Comparison of ENCODE assay signal across 8 cellular contexts in genomic region chr6:5003604-5004372, GRCh38. TPM values are rescaled to one million over a fixed set of nuclear protein-coding genes. Genes with fewer than 3 reads are reported as not detected.
DNase-seq lines count a peak whose midpoint lies in the region; ATAC-seq and TF ChIP-seq lines count a peak whose summit lies in the region.

RPP40 (minus strand) TSS chr6:5004037; CDS start chr6:5004002, 35 bp downstream.

- peaks cover 0 to 7% of the 10 kb centered on the region in 2 donors for H3K4me1 ChIP-seq in left lung

- no peaks in the 10 kb centered on the region for H3K27me3 ChIP-seq in left lung

- peak; percentile 81 to 99 (median 96) for DNase-seq in C1 segment of cervical spinal cord (lab: John Stamatoyannopoulos, UW)
- peak; percentile 93 to 98 for DNase-seq in NCI-H526 (lab: John Stamatoyannopoulos, UW)
- DNase-seq in activated CD4-positive, alpha-beta T cell treated with anti-CD3 and anti-CD28 coated beads, Interleukin-2, amount 50 U/mL, for 1 hour, result peak; percentile 99
- peak; percentile 97 to 99 for DNase-seq in left lung
- peak; percentile 95 to 98 for DNase-seq in stimulated activated CD4-positive, alpha-beta T cell treated with anti-CD3 and anti-CD28 coated beads, Interleukin-2, amount 100 ng/mL, for 48 hours

- H3K27me3 Mint-ChIP-seq in dendritic cell treated with granulocyte-macrophage colony-stimulating factor and Interleukin-4, amounts not matched to agents 40 ng/mL and 50 ng/mL, for 4 days, result no peaks in the 10 kb centered on the region

- H3K36me3 Mint-ChIP-seq in dendritic cell treated with granulocyte-macrophage colony-stimulating factor and Interleukin-4, amounts not matched to agents 40 ng/mL and 50 ng/mL, for 4 days (ENCODE audit: low read depth), result peaks cover 11% of the 10 kb centered on the region

- H3K27ac ChIP-seq in left lung, result peak within 1 kb of the TSS; percentile 80 to 91

- no peaks in the 10 kb centered on the region for H3K9me3 Mint-ChIP-seq in dendritic cell treated with granulocyte-macrophage colony-stimulating factor and Interleukin-4, amounts not matched to agents 40 ng/mL and 50 ng/mL, for 4 days

- peak; percentile 85 to 91 for TF ChIP-seq CTCF in left lung (IDR thresholded peaks at IDR 0.05)

- no peaks in the 10 kb centered on the region for H3K9me3 ChIP-seq in left lung

- H3K4me1 Mint-ChIP-seq in dendritic cell treated with granulocyte-macrophage colony-stimulating factor and Interleukin-4, amounts not matched to agents 40 ng/mL and 50 ng/mL, for 4 days (ENCODE audit: low read depth), result no peaks in the 10 kb centered on the region

- peak within 1 kb of the TSS; percentile 91 for H3K4me3 Mint-ChIP-seq in dendritic cell treated with granulocyte-macrophage colony-stimulating factor and Interleukin-4, amounts not matched to agents 40 ng/mL and 50 ng/mL, for 4 days

- peak within 1 kb of the TSS; percentile 85 for H3K27ac Mint-ChIP-seq in dendritic cell treated with granulocyte-macrophage colony-stimulating factor and Interleukin-4, amounts not matched to agents 40 ng/mL and 50 ng/mL, for 4 days

- peak within 1 kb of the TSS; percentile 75 to 80 for H3K4me3 ChIP-seq in left lung

- peaks cover 0 to 18% of the 10 kb centered on the region in 2 donors for H3K36me3 ChIP-seq in left lung

- peak; percentile 97 for ATAC-seq in GM19324 (IDR thresholded peaks at IDR 0.05; ENCODE audit: low FRiP score, unreplicated experiment)
- ATAC-seq in HG03469 (IDR thresholded peaks at IDR 0.05; ENCODE audit: unreplicated experiment), result peak; percentile 92
- ATAC-seq in left lung, result peak; percentile 99

- intact Hi-C loops in dendritic cell treated with granulocyte-macrophage colony-stimulating factor and Interleukin-4, amounts not matched to agents 40 ng/mL and 50 ng/mL, for 4 days (cut with micrococcal nuclease), result no loop called here
- intact Hi-C loops in left lung (cut with DNase I), result no loop called here

RNA-seq across cellular contexts. Expression of gene RPP40, which starts in this region (rescaled TPM):
- total RNA-seq in left lung, result 1 to 10 TPM; 5.3 to 5.5 TPM

Comparison
In these comparisons a context has a peak if more than half of its experiments do, and no peak if none do; other contexts are left out.
1. Peak in every context shown above with its lines: DNase-seq, ATAC-seq, H3K4me3 ChIP-seq and H3K27ac ChIP-seq.